Comparison of ENCODE assay signal across 19 cellular contexts in the genomic region with DNA sequence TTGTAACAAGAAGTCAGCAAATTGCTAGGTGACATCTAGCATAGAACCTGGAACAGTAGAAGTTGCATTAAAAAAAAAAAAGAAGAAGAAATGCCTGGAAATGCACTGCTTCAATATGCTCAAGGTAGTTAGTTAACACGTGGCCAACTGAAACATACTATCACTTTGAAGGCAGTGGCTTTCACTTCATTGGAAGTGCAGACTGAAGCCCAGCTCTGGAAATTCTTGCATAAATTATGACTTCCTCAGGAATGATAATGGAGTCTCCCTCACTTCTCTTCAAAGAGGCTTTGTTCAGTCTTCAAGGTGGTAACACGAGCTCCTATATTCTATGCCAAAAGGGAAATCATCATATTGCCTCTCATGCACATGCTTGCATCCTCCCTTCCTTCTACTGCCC.
DNase-seq lines count a peak whose midpoint lies in the region.
"Had no signal": no experiment of that assay in that cellular context is flagged by ENCODE, and none has a peak within 500 bp of the region (broad histone marks: within the 10 kb centered on the region; RNA-seq: fewer than 3 reads in every experiment).

No MANE protein-coding gene starts in this region.

- H3K9me3 ChIP-seq in iPS-18a (ENCODE audit: control insufficient read depth, low read depth, low read length), result no peaks in the 10 kb centered on the region
- no peaks in the 10 kb centered on the region for H3K9me3 ChIP-seq in neuronal stem cell (replicated peaks in 1 of 2; ENCODE audit: control insufficient read depth in 2 of 2, insufficient read depth in 1 of 2, low read depth in 1 of 2, low read length in 2 of 2)
- no peaks in the 10 kb centered on the region for H3K9me3 ChIP-seq in CD8-positive, alpha-beta memory T cell (ENCODE audit: low read length)
- H3K9me3 ChIP-seq: BLaER1 treated with 17β-estradiol and CSF1 and Interleukin-3, amounts not matched to agents 10 nM and 100 nM; MG63 had no signal

- no peak overlapping the region for H3K18ac ChIP-seq in neuronal stem cell (ENCODE audit: low read length)

- H3K27me3 ChIP-seq in iPS-18a (ENCODE audit: control insufficient read depth, insufficient read depth, low read length) (no peaks in the 10 kb centered on the region), neuronal stem cell (ENCODE audit: control insufficient read depth in 3 of 3, insufficient read depth in 3 of 3, low read depth in 1 of 3, low read length in 3 of 3) (no peaks in the 10 kb centered on the region)
- no peaks in the 10 kb centered on the region for H3K27me3 ChIP-seq in CD8-positive, alpha-beta memory T cell (ENCODE audit: insufficient read depth, low read length, poor library complexity, severe bottlenecking)
- H3K27me3 ChIP-seq: BLaER1 treated with 17β-estradiol and CSF1 and Interleukin-3, amounts not matched to agents 10 nM and 100 nM; MG63 had no signal

- H3K4me1 ChIP-seq in iPS-18a (ENCODE audit: control insufficient read depth, low read depth, low read length) (peaks cover 22% of the 10 kb centered on the region), neuronal stem cell (ENCODE audit: control insufficient read depth in 2 of 2, insufficient read depth in 1 of 2, low read depth in 1 of 2, low read length in 2 of 2) (peaks cover 0 to 10% of the 10 kb centered on the region in 2 donors)
- no peaks in the 10 kb centered on the region for H3K4me1 ChIP-seq in CD8-positive, alpha-beta memory T cell (ENCODE audit: insufficient read depth, low read length)
- H3K4me1 ChIP-seq: BLaER1 treated with 17β-estradiol and CSF1 and Interleukin-3, amounts not matched to agents 10 nM and 100 nM had no signal

- no peaks in the 10 kb centered on the region for H3K36me3 Mint-ChIP-seq in CD8-positive, alpha-beta memory T cell

- H2BK120ac ChIP-seq in neuronal stem cell (ENCODE audit: low read depth, low read length), result no peak overlapping the region

- no peak overlapping the region for H3K27ac Mint-ChIP-seq in CD8-positive, alpha-beta memory T cell

- peaks cover 0 to 8% (median 5%) of the 10 kb centered on the region in 5 donors for H3K9me3 Mint-ChIP-seq in CD8-positive, alpha-beta memory T cell

- H3K27ac ChIP-seq in iPS-18a (ENCODE audit: low read length) (no peak overlapping the region), neuronal stem cell (replicated peaks; ENCODE audit: low read length) (no peak overlapping the region)
- H3K27ac ChIP-seq in CD8-positive, alpha-beta memory T cell (ENCODE audit: low read depth, low read length), result no peak overlapping the region
- H3K27ac ChIP-seq: BLaER1 treated with 17β-estradiol and CSF1 and Interleukin-3, amounts not matched to agents 10 nM and 100 nM; RWPE1; SK-N-MC had no signal

- no peaks in the 10 kb centered on the region for H3K27me3 Mint-ChIP-seq in CD8-positive, alpha-beta memory T cell

- H2BK5ac ChIP-seq in neuronal stem cell (ENCODE audit: low read length), result no peak overlapping the region

- no peak overlapping the region for H3K14ac ChIP-seq in neuronal stem cell (ENCODE audit: low read length)

- POLR2A ChIA-PET in CD8-positive, alpha-beta memory T cell (lab: Charles Lee), result no interaction called here

- H4K8ac ChIP-seq in neuronal stem cell (ENCODE audit: low read depth, low read length), result no peak overlapping the region

- H3K4me3 Mint-ChIP-seq in CD8-positive, alpha-beta memory T cell, result no peak overlapping the region

- H3K4me2 ChIP-seq in neuronal stem cell (ENCODE audit: insufficient read depth, low read length, poor library complexity, severe bottlenecking), result no peak overlapping the region
- H3K4me2 ChIP-seq: BLaER1 treated with 17β-estradiol and CSF1 and Interleukin-3, amounts not matched to agents 10 nM and 100 nM had no signal

- H2AK5ac ChIP-seq in neuronal stem cell (ENCODE audit: low read depth, low read length), result no peak overlapping the region

- no peak overlapping the region for H3K4ac ChIP-seq in neuronal stem cell (ENCODE audit: low read length)

- H2AFZ ChIP-seq in neuronal stem cell (ENCODE audit: low read length), result no peak overlapping the region

- no peaks in the 10 kb centered on the region for H3K79me1 ChIP-seq in neuronal stem cell (ENCODE audit: low read depth, low read length)

- H3K23ac ChIP-seq in neuronal stem cell (ENCODE audit: low read depth, low read length, poor library complexity), result no peak overlapping the region

- H2BK12ac ChIP-seq in neuronal stem cell (ENCODE audit: low read length), result no peak overlapping the region

- H2BK15ac ChIP-seq in neuronal stem cell (ENCODE audit: low read length), result no peak overlapping the region

- no peak overlapping the region for H4K91ac ChIP-seq in neuronal stem cell (ENCODE audit: low read depth, low read length, poor library complexity)

- H3K9ac ChIP-seq in iPS-18a (ENCODE audit: low read length) (no peak overlapping the region), neuronal stem cell (ENCODE audit: low read depth, low read length, poor library complexity) (no peak overlapping the region)
- H3K9ac ChIP-seq: BLaER1 treated with 17β-estradiol and CSF1 and Interleukin-3, amounts not matched to agents 10 nM and 100 nM had no signal

- WGBS in neuronal stem cell (ENCODE audit: extremely low coverage in 2 of 2, insufficient read length in 2 of 2, insufficient replicate concordance in 1 of 2), 2 donors, result no CpG with 5 or more reads among the region's 2 CpGs

- CTCF ChIA-PET in CD8-positive, alpha-beta memory T cell (lab: Charles Lee), result no interaction called here

- no peaks in the 10 kb centered on the region for H3K36me3 ChIP-seq in iPS-18a (ENCODE audit: control insufficient read depth, low read depth, low read length)
- H3K36me3 ChIP-seq in neuronal stem cell (replicated peaks in 1 of 2; ENCODE audit: control insufficient read depth in 2 of 2, insufficient read depth in 2 of 2, low read length in 2 of 2), result no peaks in the 10 kb centered on the region
- no peaks in the 10 kb centered on the region for H3K36me3 ChIP-seq in CD8-positive, alpha-beta memory T cell (ENCODE audit: insufficient read depth, low read length)
- H3K36me3 ChIP-seq: BLaER1 treated with 17β-estradiol and CSF1 and Interleukin-3, amounts not matched to agents 10 nM and 100 nM; MG63 had no signal

- H3K4me1 Mint-ChIP-seq in CD8-positive, alpha-beta memory T cell, result no peaks in the 10 kb centered on the region

- DNase-seq in HT1080 (ENCODE audit: low read depth), result peak; percentile 1
- peak; percentile 32 for DNase-seq in astrocyte of the hippocampus (ENCODE audit: low read depth, low spot score)
- DNase-seq in neuronal stem cell (ENCODE audit: low spot score), result peak; percentile 5
- no peak for DNase-seq in kidney glomerular epithelial cell (lab: John Stamatoyannopoulos, UW)
- no peak for DNase-seq in C1 segment of cervical spinal cord (lab: John Stamatoyannopoulos, UW)
- no peak for DNase-seq in CD8-positive, alpha-beta memory T cell
- DNase-seq: DMS79, MG63, NCI-H1417, NCI-H1694 treated with DMSO at 0.1 percent for 48 hours, NCI-H2081 treated with DMSO at 0.1 percent for 48 hours, SHP77 treated with DMSO at 0.1 percent for 48 hours, SW 1271 had no signal

- peak overlapping the region; percentile 11 for H3K4me3 ChIP-seq in iPS-18a (ENCODE audit: low read length)
- H3K4me3 ChIP-seq in neuronal stem cell (ENCODE audit: low read length in 2 of 2), result no peak overlapping the region
- H3K4me3 ChIP-seq in CD8-positive, alpha-beta memory T cell (ENCODE audit: low read length), result no peak overlapping the region
- H3K4me3 ChIP-seq: BLaER1 treated with 17β-estradiol and CSF1 and Interleukin-3, amounts not matched to agents 10 nM and 100 nM; GM12878; K562; MG63; SK-N-MC had no signal

Comparison
In these comparisons a context has a peak if more than half of its experiments do, and no peak if none do; other contexts are left out.
1. DNase-seq: peak in HT1080 (single experiment), astrocyte of the hippocampus (single experiment) and neuronal stem cell (single experiment); none in kidney glomerular epithelial cell (single experiment), C1 segment of cervical spinal cord (0 of 14) and CD8-positive, alpha-beta memory T cell (0 of 5).